In genomic region chr2:227029706-227030105, GRCh38 we compare ENCODE assay signal across 20 cellular contexts.
"Had no signal": no experiment of that assay in that cellular context is flagged by ENCODE, and none has a peak within 500 bp of the region (broad histone marks: within the 10 kb centered on the region; RNA-seq: fewer than 3 reads in every experiment).

No MANE protein-coding gene starts in this region.

- DNase-seq: activated CD4-positive, alpha-beta memory T cell treated with anti-CD3 and anti-CD28 coated beads, Interleukin-2, amount 10 ng/mL, durations not matched to agents 7 days and 5 days; activated CD4-positive, alpha-beta T cell treated with anti-CD3 and anti-CD28 coated beads, Interleukin-2, amount 10 ng/mL, durations not matched to agents 24 days and 14 days; activated effector memory CD4-positive, alpha-beta T cell treated with Interleukin-2 at 50 U/mL for 16 hours; activated naive CD4-positive, alpha-beta T cell treated with anti-CD3 and anti-CD28 coated beads for 36 hours; activated T-cell treated with anti-CD3 and anti-CD28 coated beads, Interleukin-2, amount 50 U/mL, for 72 hours; amygdala; dermis blood vessel endothelial cell; effector CD8-positive, alpha-beta T cell; esophagus squamous epithelium; left ventricle myocardium superior; mammary epithelial cell; natural killer cell; retina; stimulated activated CD4-positive, alpha-beta T cell treated with anti-CD3 and anti-CD28 coated beads, Interleukin-2, amount 100 ng/mL, for 48 hours; stimulated activated naive CD4-positive, alpha-beta T cell; T1000 had no signal

- H3K4me3 ChIP-seq: cardiac muscle cell, esophagus squamous epithelium, gastroesophageal sphincter, thoracic aorta, vagina had no signal
